In the genomic region with DNA sequence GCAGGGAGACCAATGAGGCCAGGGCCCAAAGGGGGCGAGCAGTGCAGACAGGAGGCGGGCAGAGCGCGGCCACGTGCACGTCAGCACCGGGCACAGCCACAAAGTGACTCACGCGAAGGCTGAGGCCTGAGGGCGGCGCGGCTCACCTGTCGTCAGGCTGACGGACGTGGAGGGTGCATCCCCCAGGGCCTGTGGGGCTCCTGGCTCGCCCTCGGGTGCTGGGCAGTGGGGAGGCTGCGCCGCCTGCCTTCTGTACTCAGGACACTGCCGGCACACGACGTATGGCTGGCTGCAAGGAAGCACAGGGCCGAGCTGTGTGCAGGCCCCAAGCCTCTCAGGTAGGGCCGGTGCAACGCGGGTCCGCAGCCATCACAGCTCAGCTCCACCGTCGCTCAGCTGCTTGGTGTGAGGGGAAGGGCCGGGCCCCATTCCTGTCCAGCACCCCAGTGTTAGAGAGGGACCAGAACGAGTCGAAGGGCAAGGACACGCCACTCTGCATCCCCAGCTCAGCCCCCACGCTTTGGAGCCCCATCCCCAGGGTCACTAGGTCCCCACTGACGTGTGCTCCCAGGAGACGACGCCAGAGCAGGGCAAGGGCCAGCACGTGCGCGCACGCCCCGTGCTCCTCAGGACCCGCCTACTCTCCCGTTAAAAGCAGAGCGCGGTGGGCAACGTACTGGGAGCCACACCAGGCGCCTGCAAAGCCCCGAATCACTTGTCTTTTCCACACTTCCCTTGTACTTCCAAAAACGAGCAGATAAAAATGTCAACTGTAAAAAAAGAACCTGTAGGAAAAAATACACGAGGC, we compare ENCODE assay signal across 30 cellular contexts. TPM values are rescaled to one million over a fixed set of nuclear protein-coding genes. Genes with fewer than 3 reads are reported as not detected.
A peak's percentile ranks its signal among the peaks of the same experiment; 100 is the strongest.
DNase-seq lines count a peak whose midpoint lies in the region; ATAC-seq and TF ChIP-seq lines count a peak whose summit lies in the region.
"Had no signal": no experiment of that assay in that cellular context is flagged by ENCODE, and none has a peak within 500 bp of the region (broad histone marks: within the 10 kb centered on the region; RNA-seq: fewer than 3 reads in every experiment).

No MANE protein-coding gene starts in this region.

- H3K4me1 Mint-ChIP-seq in dendritic cell treated with granulocyte-macrophage colony-stimulating factor and Interleukin-4, amounts not matched to agents 40 ng/mL and 50 ng/mL, for 4 days (ENCODE audit: low read depth), result no peaks in the 10 kb centered on the region
- H3K4me1 Mint-ChIP-seq: CD14-positive monocyte; CD8-positive, alpha-beta memory T cell had no signal

- no peak overlapping the region for H2AFZ ChIP-seq in OCI-LY7 (ENCODE audit: low read length)
- no peak overlapping the region for H2AFZ ChIP-seq in neuronal stem cell (ENCODE audit: low read length)

- H2BK12ac ChIP-seq in neuronal stem cell (ENCODE audit: low read length), result no peak overlapping the region

- no peaks in the 10 kb centered on the region for H3K79me2 ChIP-seq in OCI-LY7 (ENCODE audit: insufficient read depth, low read depth, low read length)

- peak overlapping the region; percentile 53 for H2BK5ac ChIP-seq in neuronal stem cell (ENCODE audit: low read length)

- no CpG with 5 or more reads among the region's 51 CpGs for WGBS in neuronal stem cell (ENCODE audit: extremely low coverage in 2 of 2, insufficient read length in 2 of 2, insufficient replicate concordance in 1 of 2), 2 donors

- H4K8ac ChIP-seq in neuronal stem cell (ENCODE audit: low read depth, low read length), result no peak overlapping the region

- no peaks in the 10 kb centered on the region for H4K20me1 ChIP-seq in OCI-LY7 (ENCODE audit: insufficient read depth, low read length)

- no peak overlapping the region for H3K4ac ChIP-seq in neuronal stem cell (ENCODE audit: low read length)

- H3K4me2 ChIP-seq in OCI-LY7 (ENCODE audit: low read length), result no peak overlapping the region
- no peak overlapping the region for H3K4me2 ChIP-seq in neuronal stem cell (ENCODE audit: insufficient read depth, low read length, poor library complexity, severe bottlenecking)
- H3K4me2 ChIP-seq: KMS-11 had no signal

- peak overlapping the region; percentile 15 to 23 for H3K27ac Mint-ChIP-seq in activated naive CD4-positive, alpha-beta T cell treated with anti-CD3 and anti-CD28 coated beads, Interleukin-2, amount 50 U/mL, for 72 hours
- H3K27ac Mint-ChIP-seq in dendritic cell treated with granulocyte-macrophage colony-stimulating factor and Interleukin-4, amounts not matched to agents 40 ng/mL and 50 ng/mL, for 4 days, result peak overlapping the region; percentile 45

- H3K23ac ChIP-seq in neuronal stem cell (ENCODE audit: low read depth, low read length, poor library complexity), result peak overlapping the region; percentile 95

- H3K4me1 ChIP-seq in OCI-LY7 (ENCODE audit: insufficient read depth, low read length, poor library complexity, severe bottlenecking) (no peaks in the 10 kb centered on the region), neuronal stem cell (ENCODE audit: control insufficient read depth in 2 of 2, insufficient read depth in 1 of 2, low read depth in 1 of 2, low read length in 2 of 2) (no peaks in the 10 kb centered on the region)
- H3K4me1 ChIP-seq: BE2C, Peyer's patch had no signal

- H3K27ac ChIP-seq in OCI-LY7 (ENCODE audit: low read depth, low read length, poor library complexity, severe bottlenecking) (no peak overlapping the region), neuronal stem cell (replicated peaks; ENCODE audit: low read length) (no peak overlapping the region)
- H3K27ac ChIP-seq: 22Rv1, KMS-11, Peyer's patch had no signal

- no peak overlapping the region for H3K4me3 Mint-ChIP-seq in dendritic cell treated with granulocyte-macrophage colony-stimulating factor and Interleukin-4, amounts not matched to agents 40 ng/mL and 50 ng/mL, for 4 days
- H3K4me3 Mint-ChIP-seq: CD8-positive, alpha-beta memory T cell had no signal

- H3K36me3 Mint-ChIP-seq in activated naive CD4-positive, alpha-beta T cell treated with anti-CD3 and anti-CD28 coated beads, Interleukin-2, amount 50 U/mL, for 72 hours, result peaks cover 14 to 19% of the 10 kb centered on the region in 2 donors
- peaks cover 100% of the 10 kb centered on the region for H3K36me3 Mint-ChIP-seq in dendritic cell treated with granulocyte-macrophage colony-stimulating factor and Interleukin-4, amounts not matched to agents 40 ng/mL and 50 ng/mL, for 4 days (ENCODE audit: low read depth)

- no peak overlapping the region for H3K18ac ChIP-seq in neuronal stem cell (ENCODE audit: low read length)

- H2BK120ac ChIP-seq in neuronal stem cell (ENCODE audit: low read depth, low read length), result no peak overlapping the region

- no peaks in the 10 kb centered on the region for H3K9me3 Mint-ChIP-seq in activated naive CD4-positive, alpha-beta T cell treated with anti-CD3 and anti-CD28 coated beads, Interleukin-2, amount 50 U/mL, for 72 hours
- no peaks in the 10 kb centered on the region for H3K9me3 Mint-ChIP-seq in dendritic cell treated with granulocyte-macrophage colony-stimulating factor and Interleukin-4, amounts not matched to agents 40 ng/mL and 50 ng/mL, for 4 days
- H3K9me3 Mint-ChIP-seq: CD8-positive, alpha-beta memory T cell had no signal

- H3K27me3 ChIP-seq in neuronal stem cell (ENCODE audit: control insufficient read depth in 3 of 3, insufficient read depth in 3 of 3, low read depth in 1 of 3, low read length in 3 of 3), result no peaks in the 10 kb centered on the region
- H3K27me3 ChIP-seq: BE2C, Peyer's patch had no signal

- H4K91ac ChIP-seq in neuronal stem cell (ENCODE audit: low read depth, low read length, poor library complexity), result no peak overlapping the region

- CTCF ChIA-PET in OCI-LY7 (lab: Charles Lee; ENCODE audit: unreplicated experiment), result no interaction called here

- no peak for ATAC-seq in activated naive CD4-positive, alpha-beta T cell treated with anti-CD3 and anti-CD28 coated beads, Interleukin-2, amount 50 U/mL, for 72 hours

- no peak overlapping the region for H3K14ac ChIP-seq in neuronal stem cell (ENCODE audit: low read length)

- DNase-seq in activated naive CD4-positive, alpha-beta T cell treated with anti-CD3 and anti-CD28 coated beads, Interleukin-2, amount 50 U/mL, for 72 hours (ENCODE audit: low spot score in 2 of 2), result no peak
- no peak for DNase-seq in activated naive CD4-positive, alpha-beta T cell treated with anti-CD3 and anti-CD28 coated beads, Interleukin-2, amount 50 U/mL, for 16 hours
- DNase-seq in OCI-LY7 (ENCODE audit: low spot score) (no peak), neuronal stem cell (ENCODE audit: low spot score) (no peak), superior temporal gyrus (ENCODE audit: extremely low spot score) (no peak)
- no peak for DNase-seq in activated T-cell treated with anti-CD3 and anti-CD28 coated beads, Interleukin-2, amount 50 U/mL, for 48 hours
- DNase-seq in stimulated activated CD4-positive, alpha-beta T cell treated with anti-CD3 and anti-CD28 coated beads, Interleukin-2, amount 100 ng/mL, for 48 hours, result no peak
- DNase-seq: ACHN; BE2C; CD8-positive, alpha-beta memory T cell; DMS 273 treated with DMSO at 0.1 percent for 48 hours; DMS79 treated with DMSO at 0.1 percent for 48 hours; GF-D8; H7; IMR-90; NCI-H1092; NCI-H1417 treated with DMSO at 0.1 percent for 48 hours; NCI-H1694 treated with DMSO at 0.1 percent for 48 hours; NCI-H2081 treated with DMSO at 0.1 percent for 48 hours; NCI-H2171; NCI-H226; NCI-H510A; NCI-H69; OCI-M1; Peyer's patch; SHP77 treated with DMSO at 0.1 percent for 48 hours had no signal

- H3K27me3 Mint-ChIP-seq in dendritic cell treated with granulocyte-macrophage colony-stimulating factor and Interleukin-4, amounts not matched to agents 40 ng/mL and 50 ng/mL, for 4 days, result no peaks in the 10 kb centered on the region
- H3K27me3 Mint-ChIP-seq: CD8-positive, alpha-beta memory T cell had no signal

- peaks cover 4% of the 10 kb centered on the region for H3K79me1 ChIP-seq in neuronal stem cell (ENCODE audit: low read depth, low read length)

- H3K36me3 ChIP-seq in OCI-LY7 (ENCODE audit: insufficient read depth, low read length) (peaks cover 67% of the 10 kb centered on the region), neuronal stem cell (replicated peaks in 1 of 2; ENCODE audit: control insufficient read depth in 2 of 2, insufficient read depth in 2 of 2, low read length in 2 of 2) (peaks cover 41 to 75% of the 10 kb centered on the region in 2 donors)

- BruUV-seq in OCI-LY7 (replicated peaks; lab: Mats Ljungman, UMichigan), result TSS peak; percentile 53

- POLR2A ChIA-PET in OCI-LY7 (lab: Charles Lee), result no interaction called here

- intact Hi-C loops in OCI-LY7 (cut with micrococcal nuclease; ENCODE audit: unreplicated experiment), result no loop called here
- intact Hi-C loops in dendritic cell treated with granulocyte-macrophage colony-stimulating factor and Interleukin-4, amounts not matched to agents 40 ng/mL and 50 ng/mL, for 4 days (cut with micrococcal nuclease), result no loop called here

- TF ChIP-seq CTCF in OCI-LY7 (conservative IDR thresholded peaks at IDR 0.05; ENCODE audit: low read length), result no peak

- H3K9me2 ChIP-seq in OCI-LY7 (ENCODE audit: insufficient read depth, low read length), result no peaks in the 10 kb centered on the region

- H2AK5ac ChIP-seq in neuronal stem cell (ENCODE audit: low read depth, low read length), result no peak overlapping the region

- H3K4me3 ChIP-seq in OCI-LY7 (ENCODE audit: low read depth, low read length, poor library complexity, severe bottlenecking) (no peak overlapping the region), neuronal stem cell (ENCODE audit: low read length in 2 of 2) (peak overlapping the region in 1 of 2 donors; percentile 20)
- H3K4me3 ChIP-seq: Peyer's patch had no signal

- H3K9ac ChIP-seq in neuronal stem cell (ENCODE audit: low read depth, low read length, poor library complexity), result no peak overlapping the region
- H3K9ac ChIP-seq: KMS-11 had no signal

- H2BK15ac ChIP-seq in neuronal stem cell (ENCODE audit: low read length), result no peak overlapping the region

- H3K9me3 ChIP-seq in OCI-LY7 (ENCODE audit: low read length) (no peaks in the 10 kb centered on the region), neuronal stem cell (replicated peaks in 1 of 2; ENCODE audit: control insufficient read depth in 2 of 2, insufficient read depth in 1 of 2, low read depth in 1 of 2, low read length in 2 of 2) (peaks cover 0 to 2% of the 10 kb centered on the region in 2 donors)
- H3K9me3 ChIP-seq: BE2C, Peyer's patch had no signal

RNA-seq across cellular contexts. Expression of a gene that starts 24.8 kb away (rescaled TPM):
- 10 to 100 TPM; 44.0 to 52.7 TPM for total RNA-seq in activated naive CD4-positive, alpha-beta T cell treated with anti-CD3 and anti-CD28 coated beads, Interleukin-2, amount 50 U/mL, for 72 hours
- 51.2 and 53.8 TPM in 2 replicates for total RNA-seq in OCI-LY7 (2014; rRNA removed; shearing (Covaris generic))
- total RNA-seq in OCI-LY7 (2022), result 72.8 and 77.9 TPM in 2 replicates
- 6.8 TPM for polyA plus RNA-seq in neuronal stem cell (2013, experiment 1 of 2)
- polyA plus RNA-seq in neuronal stem cell (2013, experiment 2 of 2), result 7.2 TPM

RNA-seq across cellular contexts. Expression of a gene that starts 33.9 kb away (rescaled TPM):
- 10 to 100 TPM; 60.4 to 73.2 TPM for total RNA-seq in activated naive CD4-positive, alpha-beta T cell treated with anti-CD3 and anti-CD28 coated beads, Interleukin-2, amount 50 U/mL, for 72 hours
- total RNA-seq in OCI-LY7 (2014; rRNA removed; shearing (Covaris generic)), result 25.4 and 38.2 TPM in 2 replicates
- 55.9 and 66.7 TPM in 2 replicates for total RNA-seq in OCI-LY7 (2022)
- 18.4 TPM for polyA plus RNA-seq in neuronal stem cell (2013, experiment 1 of 2)
- polyA plus RNA-seq in neuronal stem cell (2013, experiment 2 of 2), result 18.0 TPM
